Comparison of ENCODE assay signal across 9 cellular contexts in genomic region chr18:11512096-11513030, GRCh38.
DNase-seq lines count a peak whose midpoint lies in the region; ATAC-seq and TF ChIP-seq lines count a peak whose summit lies in the region.
"Had no signal": no experiment of that assay in that cellular context is flagged by ENCODE, and none has a peak within 500 bp of the region (broad histone marks: within the 10 kb centered on the region; RNA-seq: fewer than 3 reads in every experiment).

No MANE protein-coding gene starts in this region.

- DNase-seq in NCI-H1417 (lab: John Stamatoyannopoulos, UW) = peak in 2 of 3 experiments; percentile 7 to 22
- no peak for DNase-seq in NCI-H1417 treated with DMSO at 0.1 percent for 48 hours (lab: John Stamatoyannopoulos, UW)
- no peak for DNase-seq in astrocyte of the spinal cord (ENCODE audit: low read depth, low spot score)
- DNase-seq in posterior vena cava (ENCODE audit: low spot score) = peak; percentile 13
- no peak for DNase-seq in dedifferentiated amniotic fluid mesenchymal stem cell (ENCODE audit: extremely low spot score)
- DNase-seq in activated T-cell treated with anti-CD3 and anti-CD28 coated beads, Interleukin-2, amount 50 U/mL, for 1 hour = no peak
- DNase-seq: stimulated activated naive CD4-positive, alpha-beta T cell treated with Interleukin-2 at 50 U/mL for 16 hours had no signal

- in situ Hi-C loops in astrocyte of the spinal cord (cut with HindIII; ENCODE audit: low sequenced_read_pairs) = no loop called here

- intact Hi-C loops in posterior vena cava (cut with DNase I) = no loop called here

- peak; percentile 34 for TF ChIP-seq CTCF in astrocyte of the spinal cord (IDR thresholded peaks at IDR 0.05; ENCODE audit: low read depth, low read length)

- ATAC-seq in HG03095 (IDR thresholded peaks at IDR 0.05; ENCODE audit: unreplicated experiment) (peak; percentile 18), HG02623 (IDR thresholded peaks at IDR 0.05; ENCODE audit: unreplicated experiment) (no peak)

- H3K4me3 ChIP-seq in astrocyte of the spinal cord (ENCODE audit: low read depth, low read length) = no peak overlapping the region

Comparison
In these comparisons a context has a peak if more than half of its experiments do, and no peak if none do; other contexts are left out.
1. DNase-seq: peak in NCI-H1417 (2 of 3) and posterior vena cava (single experiment); none in NCI-H1417 treated with DMSO at 0.1 percent for 48 hours (single experiment), astrocyte of the spinal cord (single experiment), dedifferentiated amniotic fluid mesenchymal stem cell (single experiment) and activated T-cell treated with anti-CD3 and anti-CD28 coated beads, Interleukin-2, amount 50 U/mL, for 1 hour (single experiment).